1 cellular context compared by ENCODE assay signal in genomic region chr6:3370361-3371221, GRCh38.
TF ChIP-seq lines count a peak whose summit lies in the region.

No MANE protein-coding gene starts in this region.

TF ChIP-seq in GM12878, 131 proteins besides CTCF, POLR2A, EP300 and RAD21:
- TF ChIP-seq ZBED1 (IDR thresholded peaks at IDR 0.05; ENCODE audit: borderline replicate concordance): no peak
- TF ChIP-seq PAX5 (IDR thresholded peaks at IDR 0.05; ENCODE audit: borderline replicate concordance, low read depth, low read length): no peak
- no peak for TF ChIP-seq ZBTB40 (IDR thresholded peaks at IDR 0.05; ENCODE audit: borderline replicate concordance)
- TF ChIP-seq STAT1 (conservative IDR thresholded peaks at IDR 0.05): no peak
- TF ChIP-seq HDGF (IDR thresholded peaks at IDR 0.05): no peak
- no peak for TF ChIP-seq E2F4 (IDR thresholded peaks at IDR 0.05; ENCODE audit: low read depth, low read length)
- no peak for TF ChIP-seq WRNIP1 (IDR thresholded peaks at IDR 0.05; ENCODE audit: borderline replicate concordance, low read depth, low read length)
- TF ChIP-seq TAF1 (IDR thresholded peaks at IDR 0.05; ENCODE audit: borderline replicate concordance, low read depth, low read length): no peak
- TF ChIP-seq PAX8 (IDR thresholded peaks at IDR 0.05): no peak
- no peak for TF ChIP-seq PKNOX1 (IDR thresholded peaks at IDR 0.05)
- no peak for TF ChIP-seq JUNB (IDR thresholded peaks at IDR 0.05)
- TF ChIP-seq ZNF274 (IDR thresholded peaks at IDR 0.05; ENCODE audit: insufficient read depth, insufficient read length): no peak
